ENCODE assay signal across 1 cellular context in genomic region chr6:158536084-158536890, GRCh38.
A peak's percentile ranks its signal among the peaks of the same experiment; 100 is the strongest.
TF ChIP-seq lines count a peak whose summit lies in the region.

No MANE protein-coding gene starts in this region.

TF ChIP-seq in K562, 482 proteins besides CTCF, POLR2A, EP300 and RAD21 (continued from another document):
- TF ChIP-seq TRIM24 (IDR thresholded peaks at IDR 0.05) (peak in 1 of 2 experiments; percentile 21; a peak in 1 of 4 replicates), MYNN (IDR thresholded peaks at IDR 0.05) (no peak), MYNN (CRISPR knock-in tag; IDR thresholded peaks at IDR 0.05) (no peak), ZBTB11 (CRISPR knock-in tag; IDR thresholded peaks at IDR 0.05) (peak in 1 of 3 experiments; percentile 60; a peak in 1 of 6 replicates), FOXP4 (CRISPR knock-in tag; IDR thresholded peaks at IDR 0.05; ENCODE audit: borderline replicate concordance) (no peak; the same call in 1 of the 2 replicates), RBM22 (IDR thresholded peaks at IDR 0.05; ENCODE audit: low read depth, low read length, poor library complexity, severe bottlenecking) (no peak), CREM (IDR thresholded peaks at IDR 0.05; ENCODE audit: low read depth) (no peak; the same call in 1 of the 2 replicates), SRSF1 (IDR thresholded peaks at IDR 0.05; ENCODE audit: low read depth, low read length) (no peak), SNIP1 (IDR thresholded peaks at IDR 0.05; ENCODE audit: low read depth) (no peak), ZNF507 (tag; conservative IDR thresholded peaks at IDR 0.05) (no peak), SMAD4 (CRISPR knock-in tag; conservative IDR thresholded peaks at IDR 0.05) (peak; percentile 75), CREBBP (IDR thresholded peaks at IDR 0.05; ENCODE audit: low read depth, low read length) (no peak), ZNF384 (IDR thresholded peaks at IDR 0.05; ENCODE audit: low read depth, low read length) (no peak), MCM2 (IDR thresholded peaks at IDR 0.05; ENCODE audit: low read depth) (no peak), OTX1 (CRISPR knock-in tag; IDR thresholded peaks at IDR 0.05) (no peak), ZNF696 (CRISPR knock-in tag; conservative IDR thresholded peaks at IDR 0.05) (no peak), TEAD2 (tag; IDR thresholded peaks at IDR 0.05) (no peak), ZNF277 (CRISPR knock-in tag; IDR thresholded peaks at IDR 0.05; ENCODE audit: borderline replicate concordance) (no peak), ZBTB17 (CRISPR knock-in tag; IDR thresholded peaks at IDR 0.05) (no peak), THAP7 (CRISPR knock-in tag; IDR thresholded peaks at IDR 0.05) (no peak), ELK1 (CRISPR knock-in tag; IDR thresholded peaks at IDR 0.05) (no peak), ATF4 (CRISPR knock-in tag; IDR thresholded peaks at IDR 0.05) (no peak), TRIM25 (IDR thresholded peaks at IDR 0.05; ENCODE audit: borderline replicate concordance) (no peak), EGR1 (conservative IDR thresholded peaks at IDR 0.05) (peak; percentile 96), THRB (CRISPR knock-in tag; conservative IDR thresholded peaks at IDR 0.05) (0 out of 2 replicates have a peak, but pooled peaks have one; percentile 49), FIP1L1 (IDR thresholded peaks at IDR 0.05; ENCODE audit: low read depth, low read length, poor library complexity, severe bottlenecking) (peak; percentile 16), DLX4 (CRISPR knock-in tag; IDR thresholded peaks at IDR 0.05) (no peak), TEAD4 (IDR thresholded peaks at IDR 0.05; ENCODE audit: low read length) (0 out of 2 replicates have a peak, but pooled peaks have one; percentile 27), TEAD4 (CRISPR knock-in tag; IDR thresholded peaks at IDR 0.05; ENCODE audit: borderline replicate concordance) (no peak), SNRNP70 (optimal IDR thresholded peaks at IDR 0.05; ENCODE audit: low read depth, low read length) (no peak), ZBTB43 (CRISPR knock-in tag; IDR thresholded peaks at IDR 0.05) (no peak), L3MBTL2 (IDR thresholded peaks at IDR 0.05) (no peak), DACH1 (IDR thresholded peaks at IDR 0.05; ENCODE audit: partially characterized antibody) (no peak), BDP1 (IDR thresholded peaks at IDR 0.05; ENCODE audit: insufficient read depth, insufficient read length) (no peak), RCOR1 (IDR thresholded peaks at IDR 0.05; ENCODE audit: borderline replicate concordance in 1 of 2, low read depth in 2 of 2, low read length in 2 of 2) (peak; percentile 26 to 88; a peak in 3 of 4 replicates), EHMT2 (IDR thresholded peaks at IDR 0.05) (peak; percentile 100), ZFPM2 (CRISPR knock-in tag; IDR thresholded peaks at IDR 0.05) (no peak)
